In genomic region chr5:111122398-111122797, GRCh38 we compare ENCODE assay signal across 25 cellular contexts. TPM values are rescaled to one million over a fixed set of nuclear protein-coding genes. Genes with fewer than 3 reads are reported as not detected.
DNase-seq lines count a peak whose midpoint lies in the region; ATAC-seq and TF ChIP-seq lines count a peak whose summit lies in the region.
"Had no signal": no experiment of that assay in that cellular context is flagged by ENCODE, and none has a peak within 500 bp of the region (broad histone marks: within the 10 kb centered on the region; RNA-seq: fewer than 3 reads in every experiment).

No MANE protein-coding gene starts in this region.

- H3F3A ChIP-seq in smooth muscle cell (ENCODE audit: low read depth): no peaks in the 10 kb centered on the region

- H3K9me3 ChIP-seq in smooth muscle cell (replicated peaks; ENCODE audit: low read depth) (no peaks in the 10 kb centered on the region), psoas muscle (no peaks in the 10 kb centered on the region)
- H3K9me3 ChIP-seq: HAP-1 had no signal

- H3K4me3 ChIP-seq in smooth muscle cell (no peak overlapping the region), psoas muscle (no peak overlapping the region)
- H3K4me3 ChIP-seq: HAP-1, lung, neural progenitor cell, SK-N-MC had no signal

- no peaks in the 10 kb centered on the region for H3K79me2 ChIP-seq in smooth muscle cell (ENCODE audit: low read depth)

- no peaks in the 10 kb centered on the region for H3K4me1 ChIP-seq in smooth muscle cell (ENCODE audit: low read depth)
- H3K4me1 ChIP-seq in psoas muscle: no peaks in the 10 kb centered on the region
- H3K4me1 ChIP-seq: HAP-1 had no signal

- intact Hi-C loops in left colon (cut with DNase I, micrococcal nuclease): no loop called here
- intact Hi-C loops in psoas muscle (cut with DNase I): no loop called here

- H4K20me1 ChIP-seq in smooth muscle cell (ENCODE audit: low read depth): no peaks in the 10 kb centered on the region

- no peak for TF ChIP-seq CTCF in smooth muscle cell (IDR thresholded peaks at IDR 0.05; ENCODE audit: borderline replicate concordance, insufficient read depth, poor library complexity, severe bottlenecking)
- TF ChIP-seq CTCF in psoas muscle (IDR thresholded peaks at IDR 0.05): no peak

- 75% methylated on average over 2 of the region's 2 CpGs for WGBS in smooth muscle cell (ENCODE audit: low lambda C conversion rate)
- 48 to 93% (median 76%) methylated on average over 2 of the region's 2 CpGs for WGBS in psoas muscle, 3 donors

- DNase-seq in smooth muscle cell (lab: John Stamatoyannopoulos, UW; ENCODE audit: unreplicated experiment) (no peak), left colon (no peak), SW480 (ENCODE audit: low spot score) (no peak), psoas muscle (no peak), NCI-H187 treated with DMSO at 0.1 percent for 48 hours (lab: John Stamatoyannopoulos, UW) (no peak)
- DNase-seq: activated CD4-positive, alpha-beta T cell treated with anti-CD3 and anti-CD28 coated beads, Interleukin-2, amount 10 ng/mL, durations not matched to agents 7 days and 5 days; activated naive CD4-positive, alpha-beta T cell treated with anti-CD3 and anti-CD28 coated beads, Interleukin-2, amount 50 U/mL, for 16 hours; anterior cingulate cortex; IMR-90; kidney; NCI-H1105; NCI-H2029 treated with DMSO at 0.1 percent for 48 hours; NCI-H2227 treated with DMSO at 0.1 percent for 48 hours; NCI-H748 treated with DMSO at 0.1 percent for 48 hours; T-helper 2 cell; WERI-Rb-1 had no signal

- H3K36me3 ChIP-seq in smooth muscle cell (ENCODE audit: low read depth) (peaks cover 25% of the 10 kb centered on the region), psoas muscle (ENCODE audit: insufficient read depth in 1 of 2, low read depth in 1 of 2) (peaks cover 4 to 100% of the 10 kb centered on the region in 2 donors)

- H3K4me2 ChIP-seq in smooth muscle cell: no peak overlapping the region
- H3K4me2 ChIP-seq: neural progenitor cell had no signal

- no peak overlapping the region for H3K9ac ChIP-seq in smooth muscle cell (ENCODE audit: low read depth)
- H3K9ac ChIP-seq: neural progenitor cell had no signal

- no peaks in the 10 kb centered on the region for H3K27me3 ChIP-seq in smooth muscle cell (ENCODE audit: low read depth)
- no peaks in the 10 kb centered on the region for H3K27me3 ChIP-seq in psoas muscle (ENCODE audit: insufficient read depth in 3 of 3, low read length in 2 of 3)
- H3K27me3 ChIP-seq: neural progenitor cell had no signal

- H3K27ac ChIP-seq in smooth muscle cell (ENCODE audit: low read depth) (peak overlapping the region; percentile 46), psoas muscle (no peak overlapping the region)
- H3K27ac ChIP-seq: neural progenitor cell, SK-N-MC, WERI-Rb-1 had no signal

- ATAC-seq in GM18907 (IDR thresholded peaks at IDR 0.05; ENCODE audit: unreplicated experiment) (peak; percentile 51), HG02623 (IDR thresholded peaks at IDR 0.05; ENCODE audit: unreplicated experiment) (peak; percentile 51), HG03196 (IDR thresholded peaks at IDR 0.05; ENCODE audit: unreplicated experiment) (peak; percentile 43), left colon (no peak), psoas muscle (no peak)
- ATAC-seq: sciatic nerve had no signal

- H2AFZ ChIP-seq in smooth muscle cell (ENCODE audit: low read depth): no peak overlapping the region
- H2AFZ ChIP-seq: neural progenitor cell had no signal

RNA-seq across cellular contexts. Expression of gene WDR36, which starts 30.2 kb away (rescaled TPM):
- total RNA-seq in smooth muscle cell: 45.3 and 55.0 TPM in 2 replicates
- polyA plus RNA-seq in smooth muscle cell: 10.8 and 12.7 TPM in 2 replicates
- 10 to 100 TPM; 15.9 to 18.5 TPM for total RNA-seq in left colon
- total RNA-seq in psoas muscle: 10 to 100 TPM; 13.2 to 22.0 (median 20.1) TPM
- 10 to 100 TPM in 2 of 3 donors, 1 to 10 TPM in 1; 6.2 to 10.6 (median 10.4) TPM for polyA plus RNA-seq in psoas muscle

RNA-seq across cellular contexts. Expression of gene TSLP, which starts 50.9 kb away (rescaled TPM):
- 1.4 and 1.8 TPM in 2 replicates for total RNA-seq in smooth muscle cell
- 1.2 and 3.0 TPM in 2 replicates for polyA plus RNA-seq in smooth muscle cell
- total RNA-seq in left colon: under 1 TPM; 0.27 to 0.47 TPM
- 1 to 10 TPM in 1 of 4 donors, under 1 TPM in 3; 0.42 to 1.1 (median 0.78) TPM for total RNA-seq in psoas muscle
- polyA plus RNA-seq in psoas muscle: 1 to 10 TPM in 2 of 3 donors, under 1 TPM in 1; 0.61 to 2.4 (median 1.6) TPM
- total RNA-seq: Daoy had no signal

Comparison
In these comparisons a context has a peak if more than half of its experiments do, and no peak if none do; other contexts are left out.
1. ATAC-seq: peak in GM18907 (single experiment), HG02623 (single experiment) and HG03196 (single experiment); none in left colon (single experiment) and psoas muscle (0 of 4).